Comparison of ENCODE assay signal across 1 cellular context in the genomic region with DNA sequence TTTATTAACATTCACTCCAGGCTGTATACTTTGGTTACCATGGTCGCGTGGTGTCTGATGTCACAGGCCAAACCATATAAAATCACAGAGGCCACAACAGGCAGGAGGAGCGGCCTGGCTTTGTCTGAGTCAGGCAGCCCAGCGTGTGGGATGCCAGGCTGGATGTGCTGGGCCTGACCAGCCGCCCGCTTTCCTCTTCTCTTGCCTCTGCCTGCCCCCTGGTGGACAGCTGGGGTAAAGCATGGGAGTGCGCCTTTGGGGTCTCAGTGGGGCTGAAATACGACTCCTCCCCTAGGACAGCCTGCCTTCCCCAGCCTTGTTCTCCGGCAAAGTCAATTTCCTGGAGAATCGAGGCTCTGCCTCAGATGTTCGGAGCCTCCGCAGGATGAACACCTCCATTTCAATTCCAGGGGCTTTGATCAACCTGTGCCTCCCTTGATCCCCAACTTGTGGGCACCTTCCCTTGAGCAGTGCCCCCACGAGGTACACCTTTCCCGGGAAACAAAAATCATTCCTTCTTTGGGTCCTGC.
TF ChIP-seq lines count a peak whose summit lies in the region.

No MANE protein-coding gene starts in this region.

TF ChIP-seq in HepG2, 621 proteins besides CTCF, POLR2A, EP300 and RAD21 (continued from another document):
- TF ChIP-seq, protein P1, sequence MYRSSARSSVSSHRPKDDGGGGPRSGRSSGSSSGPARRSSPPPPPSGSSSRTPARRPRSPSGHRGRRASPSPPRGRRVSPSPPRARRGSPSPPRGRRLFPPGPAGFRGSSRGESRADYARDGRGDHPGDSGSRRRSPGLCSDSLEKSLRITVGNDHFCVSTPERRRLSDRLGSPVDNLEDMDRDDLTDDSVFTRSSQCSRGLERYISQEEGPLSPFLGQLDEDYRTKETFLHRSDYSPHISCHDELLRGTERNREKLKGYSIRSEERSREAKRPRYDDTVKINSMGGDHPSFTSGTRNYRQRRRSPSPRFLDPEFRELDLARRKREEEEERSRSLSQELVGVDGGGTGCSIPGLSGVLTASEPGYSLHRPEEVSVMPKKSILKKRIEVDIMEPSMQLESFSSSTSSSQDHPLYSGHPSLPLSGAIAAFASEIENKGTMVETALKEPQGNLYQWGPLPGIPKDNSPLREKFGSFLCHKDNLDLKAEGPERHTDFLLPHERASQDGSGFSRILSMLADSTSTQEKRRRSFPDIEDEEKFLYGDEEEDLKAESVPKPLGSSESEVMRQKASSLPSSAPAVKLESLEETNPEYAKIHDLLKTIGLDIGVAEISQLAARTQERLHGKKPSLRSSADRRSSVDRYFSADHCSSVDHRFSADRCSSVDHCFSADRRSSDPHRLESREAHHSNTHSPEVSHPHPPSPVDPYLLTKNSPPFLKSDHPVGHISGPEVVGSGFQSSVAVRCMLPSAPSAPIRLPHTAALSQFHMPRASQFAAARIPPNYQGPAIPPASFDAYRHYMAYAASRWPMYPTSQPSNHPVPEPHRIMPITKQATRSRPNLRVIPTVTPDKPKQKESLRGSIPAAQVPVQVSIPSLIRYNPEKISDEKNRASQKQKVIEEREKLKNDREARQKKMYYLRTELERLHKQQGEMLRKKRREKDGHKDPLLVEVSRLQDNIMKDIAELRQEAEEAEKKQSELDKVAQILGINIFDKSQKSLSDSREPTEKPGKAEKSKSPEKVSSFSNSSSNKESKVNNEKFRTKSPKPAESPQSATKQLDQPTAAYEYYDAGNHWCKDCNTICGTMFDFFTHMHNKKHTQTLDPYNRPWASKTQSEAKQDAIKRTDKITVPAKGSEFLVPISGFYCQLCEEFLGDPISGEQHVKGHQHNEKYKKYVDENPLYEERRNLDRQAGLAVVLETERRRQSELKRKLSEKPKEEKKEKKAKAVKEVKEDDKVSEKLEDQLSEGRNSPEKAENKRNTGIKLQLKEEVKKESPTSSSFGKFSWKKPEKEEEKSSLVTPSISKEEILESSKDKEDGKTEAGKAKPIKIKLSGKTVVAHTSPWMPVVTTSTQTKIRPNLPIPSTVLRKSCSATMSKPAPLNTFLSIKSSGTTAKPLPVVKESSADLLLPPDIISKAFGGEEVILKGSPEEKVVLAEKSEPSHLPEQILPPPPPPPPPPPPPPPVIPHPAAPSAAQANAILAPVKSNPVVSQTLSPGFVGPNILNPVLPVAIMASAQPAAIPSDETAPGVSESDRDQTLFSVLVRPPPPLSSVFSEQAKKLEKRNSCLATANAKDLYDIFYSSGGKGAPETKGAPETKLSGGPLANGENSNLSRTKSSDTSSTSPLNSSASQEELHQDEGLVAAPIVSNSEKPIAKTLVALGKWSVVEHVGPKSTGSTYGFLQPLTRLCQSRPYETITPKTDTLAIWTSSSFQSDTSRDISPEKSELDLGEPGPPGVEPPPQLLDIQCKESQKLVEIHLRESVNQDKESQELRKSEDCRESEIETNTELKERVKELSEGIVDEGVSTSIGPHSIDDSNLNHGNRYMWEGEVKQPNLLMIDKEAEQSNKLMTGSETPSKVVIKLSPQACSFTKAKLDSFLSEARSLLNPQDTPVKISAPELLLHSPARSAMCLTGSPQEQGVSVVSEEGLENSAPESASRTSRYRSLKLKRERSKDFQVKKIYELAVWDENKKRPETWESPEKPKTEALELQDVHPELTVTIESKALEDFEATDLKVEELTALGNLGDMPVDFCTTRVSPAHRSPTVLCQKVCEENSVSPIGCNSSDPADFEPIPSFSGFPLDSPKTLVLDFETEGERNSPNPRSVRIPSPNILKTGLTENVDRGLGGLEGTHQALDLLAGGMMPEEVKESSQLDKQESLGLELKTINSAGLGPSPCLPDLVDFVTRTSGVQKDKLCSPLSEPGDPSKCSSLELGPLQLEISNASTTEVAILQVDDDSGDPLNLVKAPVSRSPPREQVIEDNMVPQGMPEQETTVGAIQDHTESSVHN (CRISPR knock-in tag; IDR thresholded peaks at IDR 0.05) = no peak
- TF ChIP-seq ZBTB38 (CRISPR knock-in tag; IDR thresholded peaks at IDR 0.05) = 0 out of 2 replicates have a peak, but pooled peaks have one; percentile 15
- no peak for TF ChIP-seq FOXA1 (IDR thresholded peaks at IDR 0.05)
- TF ChIP-seq FOXA1 (CRISPR knock-in tag; IDR thresholded peaks at IDR 0.05) = peak; percentile 13; the same call in 1 of the 2 replicates
- TF ChIP-seq TEAD3 (CRISPR knock-in tag; optimal IDR thresholded peaks at IDR 0.05; ENCODE audit: borderline replicate concordance) = peak; percentile 75
- TF ChIP-seq ZNF883 (CRISPR knock-in tag; IDR thresholded peaks at IDR 0.05; ENCODE audit: not compliant biosample characterization) = peak; percentile 48
- TF ChIP-seq ZBTB42 (CRISPR knock-in tag; IDR thresholded peaks at IDR 0.05) = no peak
- no peak for TF ChIP-seq DR1 (CRISPR knock-in tag; IDR thresholded peaks at IDR 0.05)
- TF ChIP-seq ZNF333 (CRISPR knock-in tag; IDR thresholded peaks at IDR 0.05; ENCODE audit: borderline replicate concordance) = 0 out of 2 replicates have a peak, but pooled peaks have one; percentile 51
- no peak for TF ChIP-seq MTF2 (CRISPR knock-in tag; IDR thresholded peaks at IDR 0.05; ENCODE audit: borderline replicate concordance)
- 0 out of 2 replicates have a peak, but pooled peaks have one; percentile 64 for TF ChIP-seq MIXL1 (CRISPR knock-in tag; IDR thresholded peaks at IDR 0.05)
- peak; percentile 19; the same call in 1 of the 2 replicates for TF ChIP-seq CEBPG (CRISPR knock-in tag; IDR thresholded peaks at IDR 0.05)
- peak; percentile 51 for TF ChIP-seq SAP130 (CRISPR knock-in tag; IDR thresholded peaks at IDR 0.05; ENCODE audit: low read depth)
- peak; percentile 67; the same call in 1 of the 2 replicates for TF ChIP-seq FOXC1 (CRISPR knock-in tag; IDR thresholded peaks at IDR 0.05; ENCODE audit: borderline replicate concordance)
- TF ChIP-seq HNF1A (IDR thresholded peaks at IDR 0.05; ENCODE audit: low read depth) = no peak
- peak; percentile 42; the same call in 1 of the 2 replicates for TF ChIP-seq HNF1A (CRISPR knock-in tag; IDR thresholded peaks at IDR 0.05; ENCODE audit: borderline replicate concordance)
- peak; percentile 39; the same call in 1 of the 2 replicates for TF ChIP-seq ZNF891 (CRISPR knock-in tag; IDR thresholded peaks at IDR 0.05)
- TF ChIP-seq ZNF782 (CRISPR knock-in tag; IDR thresholded peaks at IDR 0.05; ENCODE audit: borderline replicate concordance) = no peak
- 0 out of 2 replicates have a peak, but pooled peaks have one; percentile 30 for TF ChIP-seq HOMEZ (CRISPR knock-in tag; IDR thresholded peaks at IDR 0.05; ENCODE audit: low read depth)
